Comparison of ENCODE assay signal across 1 cellular context in the genomic region with DNA sequence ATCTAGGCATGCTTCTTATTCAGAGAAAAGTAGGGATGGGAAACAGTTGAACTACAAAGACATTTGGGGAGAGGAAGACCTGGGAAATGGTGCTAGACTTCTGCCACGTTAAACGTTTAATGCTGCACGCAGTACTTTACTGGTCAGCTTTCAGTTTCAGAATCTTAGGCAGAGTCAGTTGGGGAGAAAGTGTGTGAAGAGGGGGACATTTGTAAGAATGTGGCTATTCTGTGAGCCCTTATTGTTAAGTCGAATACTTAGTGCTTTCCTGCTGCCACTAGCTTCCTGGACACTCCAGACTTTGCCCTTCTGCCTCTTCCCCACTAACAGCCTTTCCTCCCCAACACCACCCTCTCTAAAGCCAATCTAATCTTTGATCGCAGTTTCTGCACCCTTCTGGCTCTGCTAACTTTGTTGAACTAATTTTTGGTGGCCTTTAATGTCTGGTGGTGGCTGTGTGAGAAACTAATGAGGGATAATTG.
TF ChIP-seq lines count a peak whose summit lies in the region.

No MANE protein-coding gene starts in this region.

TF ChIP-seq in GM12878, 131 proteins besides CTCF, POLR2A, EP300 and RAD21 (continued from another document and continues in another):
- TF ChIP-seq, protein P1, sequence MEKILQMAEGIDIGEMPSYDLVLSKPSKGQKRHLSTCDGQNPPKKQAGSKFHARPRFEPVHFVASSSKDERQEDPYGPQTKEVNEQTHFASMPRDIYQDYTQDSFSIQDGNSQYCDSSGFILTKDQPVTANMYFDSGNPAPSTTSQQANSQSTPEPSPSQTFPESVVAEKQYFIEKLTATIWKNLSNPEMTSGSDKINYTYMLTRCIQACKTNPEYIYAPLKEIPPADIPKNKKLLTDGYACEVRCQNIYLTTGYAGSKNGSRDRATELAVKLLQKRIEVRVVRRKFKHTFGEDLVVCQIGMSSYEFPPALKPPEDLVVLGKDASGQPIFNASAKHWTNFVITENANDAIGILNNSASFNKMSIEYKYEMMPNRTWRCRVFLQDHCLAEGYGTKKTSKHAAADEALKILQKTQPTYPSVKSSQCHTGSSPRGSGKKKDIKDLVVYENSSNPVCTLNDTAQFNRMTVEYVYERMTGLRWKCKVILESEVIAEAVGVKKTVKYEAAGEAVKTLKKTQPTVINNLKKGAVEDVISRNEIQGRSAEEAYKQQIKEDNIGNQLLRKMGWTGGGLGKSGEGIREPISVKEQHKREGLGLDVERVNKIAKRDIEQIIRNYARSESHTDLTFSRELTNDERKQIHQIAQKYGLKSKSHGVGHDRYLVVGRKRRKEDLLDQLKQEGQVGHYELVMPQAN (conservative IDR thresholded peaks at IDR 0.05) = no peak
- TF ChIP-seq IKZF1 (conservative IDR thresholded peaks at IDR 0.05) = peak; percentile 18; the same call in 1 of the 2 replicates
- TF ChIP-seq, protein P2, sequence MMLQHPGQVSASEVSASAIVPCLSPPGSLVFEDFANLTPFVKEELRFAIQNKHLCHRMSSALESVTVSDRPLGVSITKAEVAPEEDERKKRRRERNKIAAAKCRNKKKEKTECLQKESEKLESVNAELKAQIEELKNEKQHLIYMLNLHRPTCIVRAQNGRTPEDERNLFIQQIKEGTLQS (IDR thresholded peaks at IDR 0.05; ENCODE audit: borderline replicate concordance, extremely low read depth, low read depth, low read length) = no peak
- peak; percentile 63 for TF ChIP-seq POLR2AphosphoS5 (IDR thresholded peaks at IDR 0.05; ENCODE audit: low read length)
- TF ChIP-seq, protein P3, sequence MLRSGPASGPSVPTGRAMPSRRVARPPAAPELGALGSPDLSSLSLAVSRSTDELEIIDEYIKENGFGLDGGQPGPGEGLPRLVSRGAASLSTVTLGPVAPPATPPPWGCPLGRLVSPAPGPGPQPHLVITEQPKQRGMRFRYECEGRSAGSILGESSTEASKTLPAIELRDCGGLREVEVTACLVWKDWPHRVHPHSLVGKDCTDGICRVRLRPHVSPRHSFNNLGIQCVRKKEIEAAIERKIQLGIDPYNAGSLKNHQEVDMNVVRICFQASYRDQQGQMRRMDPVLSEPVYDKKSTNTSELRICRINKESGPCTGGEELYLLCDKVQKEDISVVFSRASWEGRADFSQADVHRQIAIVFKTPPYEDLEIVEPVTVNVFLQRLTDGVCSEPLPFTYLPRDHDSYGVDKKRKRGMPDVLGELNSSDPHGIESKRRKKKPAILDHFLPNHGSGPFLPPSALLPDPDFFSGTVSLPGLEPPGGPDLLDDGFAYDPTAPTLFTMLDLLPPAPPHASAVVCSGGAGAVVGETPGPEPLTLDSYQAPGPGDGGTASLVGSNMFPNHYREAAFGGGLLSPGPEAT (IDR thresholded peaks at IDR 0.05; ENCODE audit: low read depth) = 0 out of 2 replicates have a peak, but pooled peaks have one; percentile 23
- TF ChIP-seq EED (IDR thresholded peaks at IDR 0.05; ENCODE audit: low read depth) = no peak
- TF ChIP-seq HCFC1 (IDR thresholded peaks at IDR 0.05; ENCODE audit: low read length) = no peak
- TF ChIP-seq TCF7 (IDR thresholded peaks at IDR 0.05; ENCODE audit: borderline replicate concordance) = no peak
- TF ChIP-seq YBX1 (IDR thresholded peaks at IDR 0.05) = no peak
- TF ChIP-seq NBN (IDR thresholded peaks at IDR 0.05) = peak; percentile 67; the same call in 1 of the 2 replicates
- TF ChIP-seq FOS (IDR thresholded peaks at IDR 0.05; ENCODE audit: borderline replicate concordance, extremely low read depth, insufficient read length) = no peak
- peak; percentile 65; the same call in 1 of the 3 replicates for TF ChIP-seq POU2F2 (IDR thresholded peaks at IDR 0.05; ENCODE audit: borderline replicate concordance, low read depth, low read length)
- TF ChIP-seq ETV6 (conservative IDR thresholded peaks at IDR 0.05 in 1 of 2, IDR thresholded peaks at IDR 0.05 in 1 of 2; ENCODE audit: borderline replicate concordance in 1 of 2, low read depth in 1 of 2) = no peak
- TF ChIP-seq NR2C2 (IDR thresholded peaks at IDR 0.05; ENCODE audit: borderline replicate concordance, control insufficient read depth, insufficient read length, low read depth) = no peak
- no peak for TF ChIP-seq MTA3 (IDR thresholded peaks at IDR 0.05; ENCODE audit: borderline replicate concordance, low read length)
- TF ChIP-seq, protein P4, sequence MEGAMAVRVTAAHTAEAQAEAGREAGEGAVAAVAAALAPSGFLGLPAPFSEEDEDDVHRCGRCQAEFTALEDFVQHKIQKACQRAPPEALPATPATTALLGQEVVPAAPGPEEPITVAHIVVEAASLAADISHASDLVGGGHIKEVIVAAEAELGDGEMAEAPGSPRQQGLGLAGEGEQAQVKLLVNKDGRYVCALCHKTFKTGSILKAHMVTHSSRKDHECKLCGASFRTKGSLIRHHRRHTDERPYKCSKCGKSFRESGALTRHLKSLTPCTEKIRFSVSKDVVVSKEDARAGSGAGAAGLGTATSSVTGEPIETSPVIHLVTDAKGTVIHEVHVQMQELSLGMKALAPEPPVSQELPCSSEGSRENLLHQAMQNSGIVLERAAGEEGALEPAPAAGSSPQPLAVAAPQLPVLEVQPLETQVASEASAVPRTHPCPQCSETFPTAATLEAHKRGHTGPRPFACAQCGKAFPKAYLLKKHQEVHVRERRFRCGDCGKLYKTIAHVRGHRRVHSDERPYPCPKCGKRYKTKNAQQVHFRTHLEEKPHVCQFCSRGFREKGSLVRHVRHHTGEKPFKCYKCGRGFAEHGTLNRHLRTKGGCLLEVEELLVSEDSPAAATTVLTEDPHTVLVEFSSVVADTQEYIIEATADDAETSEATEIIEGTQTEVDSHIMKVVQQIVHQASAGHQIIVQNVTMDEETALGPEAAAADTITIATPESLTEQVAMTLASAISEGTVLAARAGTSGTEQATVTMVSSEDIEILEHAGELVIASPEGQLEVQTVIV (IDR thresholded peaks at IDR 0.05; ENCODE audit: borderline replicate concordance, partially characterized antibody) = no peak
- no peak for TF ChIP-seq HDAC2 (IDR thresholded peaks at IDR 0.05)
- 0 out of 2 replicates have a peak, but pooled peaks have one; percentile 26 for TF ChIP-seq SMARCA5 (IDR thresholded peaks at IDR 0.05)
- TF ChIP-seq NR2F1 (conservative IDR thresholded peaks at IDR 0.05) = no peak
- TF ChIP-seq PAX8 (IDR thresholded peaks at IDR 0.05) = 0 out of 2 replicates have a peak, but pooled peaks have one; percentile 78
- TF ChIP-seq, protein P5, sequence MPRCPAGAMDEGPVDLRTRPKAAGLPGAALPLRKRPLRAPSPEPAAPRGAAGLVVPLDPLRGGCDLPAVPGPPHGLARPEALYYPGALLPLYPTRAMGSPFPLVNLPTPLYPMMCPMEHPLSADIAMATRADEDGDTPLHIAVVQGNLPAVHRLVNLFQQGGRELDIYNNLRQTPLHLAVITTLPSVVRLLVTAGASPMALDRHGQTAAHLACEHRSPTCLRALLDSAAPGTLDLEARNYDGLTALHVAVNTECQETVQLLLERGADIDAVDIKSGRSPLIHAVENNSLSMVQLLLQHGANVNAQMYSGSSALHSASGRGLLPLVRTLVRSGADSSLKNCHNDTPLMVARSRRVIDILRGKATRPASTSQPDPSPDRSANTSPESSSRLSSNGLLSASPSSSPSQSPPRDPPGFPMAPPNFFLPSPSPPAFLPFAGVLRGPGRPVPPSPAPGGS (IDR thresholded peaks at IDR 0.05; ENCODE audit: borderline replicate concordance, insufficient read depth, low read depth, low read length, poor library complexity, severe bottlenecking) = no peak
- TF ChIP-seq, protein P6, sequence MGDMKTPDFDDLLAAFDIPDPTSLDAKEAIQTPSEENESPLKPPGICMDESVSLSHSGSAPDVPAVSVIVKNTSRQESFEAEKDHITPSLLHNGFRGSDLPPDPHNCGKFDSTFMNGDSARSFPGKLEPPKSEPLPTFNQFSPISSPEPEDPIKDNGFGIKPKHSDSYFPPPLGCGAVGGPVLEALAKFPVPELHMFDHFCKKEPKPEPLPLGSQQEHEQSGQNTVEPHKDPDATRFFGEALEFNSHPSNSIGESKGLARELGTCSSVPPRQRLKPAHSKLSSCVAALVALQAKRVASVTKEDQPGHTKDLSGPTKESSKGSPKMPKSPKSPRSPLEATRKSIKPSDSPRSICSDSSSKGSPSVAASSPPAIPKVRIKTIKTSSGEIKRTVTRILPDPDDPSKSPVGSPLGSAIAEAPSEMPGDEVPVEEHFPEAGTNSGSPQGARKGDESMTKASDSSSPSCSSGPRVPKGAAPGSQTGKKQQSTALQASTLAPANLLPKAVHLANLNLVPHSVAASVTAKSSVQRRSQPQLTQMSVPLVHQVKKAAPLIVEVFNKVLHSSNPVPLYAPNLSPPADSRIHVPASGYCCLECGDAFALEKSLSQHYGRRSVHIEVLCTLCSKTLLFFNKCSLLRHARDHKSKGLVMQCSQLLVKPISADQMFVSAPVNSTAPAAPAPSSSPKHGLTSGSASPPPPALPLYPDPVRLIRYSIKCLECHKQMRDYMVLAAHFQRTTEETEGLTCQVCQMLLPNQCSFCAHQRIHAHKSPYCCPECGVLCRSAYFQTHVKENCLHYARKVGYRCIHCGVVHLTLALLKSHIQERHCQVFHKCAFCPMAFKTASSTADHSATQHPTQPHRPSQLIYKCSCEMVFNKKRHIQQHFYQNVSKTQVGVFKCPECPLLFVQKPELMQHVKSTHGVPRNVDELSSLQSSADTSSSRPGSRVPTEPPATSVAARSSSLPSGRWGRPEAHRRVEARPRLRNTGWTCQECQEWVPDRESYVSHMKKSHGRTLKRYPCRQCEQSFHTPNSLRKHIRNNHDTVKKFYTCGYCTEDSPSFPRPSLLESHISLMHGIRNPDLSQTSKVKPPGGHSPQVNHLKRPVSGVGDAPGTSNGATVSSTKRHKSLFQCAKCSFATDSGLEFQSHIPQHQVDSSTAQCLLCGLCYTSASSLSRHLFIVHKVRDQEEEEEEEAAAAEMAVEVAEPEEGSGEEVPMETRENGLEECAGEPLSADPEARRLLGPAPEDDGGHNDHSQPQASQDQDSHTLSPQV (IDR thresholded peaks at IDR 0.05) = 0 out of 2 replicates have a peak, but pooled peaks have one; percentile 76
- 0 out of 2 replicates have a peak, but pooled peaks have one; percentile 15 for TF ChIP-seq DPF2 (IDR thresholded peaks at IDR 0.05)
- TF ChIP-seq CEBPB (IDR thresholded peaks at IDR 0.05; ENCODE audit: borderline replicate concordance in 1 of 2, low read depth in 2 of 2, low read length in 2 of 2) = no peak
- 0 out of 2 replicates have a peak, but pooled peaks have one; percentile 55 for TF ChIP-seq WRNIP1 (IDR thresholded peaks at IDR 0.05; ENCODE audit: borderline replicate concordance, low read depth, low read length)
- 0 out of 2 replicates have a peak, but pooled peaks have one; percentile 46 for TF ChIP-seq ZNF217 (IDR thresholded peaks at IDR 0.05)
- TF ChIP-seq, protein P7, sequence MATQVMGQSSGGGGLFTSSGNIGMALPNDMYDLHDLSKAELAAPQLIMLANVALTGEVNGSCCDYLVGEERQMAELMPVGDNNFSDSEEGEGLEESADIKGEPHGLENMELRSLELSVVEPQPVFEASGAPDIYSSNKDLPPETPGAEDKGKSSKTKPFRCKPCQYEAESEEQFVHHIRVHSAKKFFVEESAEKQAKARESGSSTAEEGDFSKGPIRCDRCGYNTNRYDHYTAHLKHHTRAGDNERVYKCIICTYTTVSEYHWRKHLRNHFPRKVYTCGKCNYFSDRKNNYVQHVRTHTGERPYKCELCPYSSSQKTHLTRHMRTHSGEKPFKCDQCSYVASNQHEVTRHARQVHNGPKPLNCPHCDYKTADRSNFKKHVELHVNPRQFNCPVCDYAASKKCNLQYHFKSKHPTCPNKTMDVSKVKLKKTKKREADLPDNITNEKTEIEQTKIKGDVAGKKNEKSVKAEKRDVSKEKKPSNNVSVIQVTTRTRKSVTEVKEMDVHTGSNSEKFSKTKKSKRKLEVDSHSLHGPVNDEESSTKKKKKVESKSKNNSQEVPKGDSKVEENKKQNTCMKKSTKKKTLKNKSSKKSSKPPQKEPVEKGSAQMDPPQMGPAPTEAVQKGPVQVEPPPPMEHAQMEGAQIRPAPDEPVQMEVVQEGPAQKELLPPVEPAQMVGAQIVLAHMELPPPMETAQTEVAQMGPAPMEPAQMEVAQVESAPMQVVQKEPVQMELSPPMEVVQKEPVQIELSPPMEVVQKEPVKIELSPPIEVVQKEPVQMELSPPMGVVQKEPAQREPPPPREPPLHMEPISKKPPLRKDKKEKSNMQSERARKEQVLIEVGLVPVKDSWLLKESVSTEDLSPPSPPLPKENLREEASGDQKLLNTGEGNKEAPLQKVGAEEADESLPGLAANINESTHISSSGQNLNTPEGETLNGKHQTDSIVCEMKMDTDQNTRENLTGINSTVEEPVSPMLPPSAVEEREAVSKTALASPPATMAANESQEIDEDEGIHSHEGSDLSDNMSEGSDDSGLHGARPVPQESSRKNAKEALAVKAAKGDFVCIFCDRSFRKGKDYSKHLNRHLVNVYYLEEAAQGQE (IDR thresholded peaks at IDR 0.05; ENCODE audit: low read depth, low read length) = no peak
- TF ChIP-seq BACH1 (IDR thresholded peaks at IDR 0.05; ENCODE audit: borderline replicate concordance) = 0 out of 2 replicates have a peak, but pooled peaks have one; percentile 28
- no peak for TF ChIP-seq YY1 (IDR thresholded peaks at IDR 0.05; ENCODE audit: low read depth, low read length)
- no peak for TF ChIP-seq HDGF (IDR thresholded peaks at IDR 0.05)
- no peak for TF ChIP-seq SIN3A (IDR thresholded peaks at IDR 0.05; ENCODE audit: low read depth, low read length)
- TF ChIP-seq BCL11A (IDR thresholded peaks at IDR 0.05; ENCODE audit: low read depth, low read length) = no peak
- no peak for TF ChIP-seq GATAD2B (conservative IDR thresholded peaks at IDR 0.05; ENCODE audit: low read depth)
- TF ChIP-seq, protein P8, sequence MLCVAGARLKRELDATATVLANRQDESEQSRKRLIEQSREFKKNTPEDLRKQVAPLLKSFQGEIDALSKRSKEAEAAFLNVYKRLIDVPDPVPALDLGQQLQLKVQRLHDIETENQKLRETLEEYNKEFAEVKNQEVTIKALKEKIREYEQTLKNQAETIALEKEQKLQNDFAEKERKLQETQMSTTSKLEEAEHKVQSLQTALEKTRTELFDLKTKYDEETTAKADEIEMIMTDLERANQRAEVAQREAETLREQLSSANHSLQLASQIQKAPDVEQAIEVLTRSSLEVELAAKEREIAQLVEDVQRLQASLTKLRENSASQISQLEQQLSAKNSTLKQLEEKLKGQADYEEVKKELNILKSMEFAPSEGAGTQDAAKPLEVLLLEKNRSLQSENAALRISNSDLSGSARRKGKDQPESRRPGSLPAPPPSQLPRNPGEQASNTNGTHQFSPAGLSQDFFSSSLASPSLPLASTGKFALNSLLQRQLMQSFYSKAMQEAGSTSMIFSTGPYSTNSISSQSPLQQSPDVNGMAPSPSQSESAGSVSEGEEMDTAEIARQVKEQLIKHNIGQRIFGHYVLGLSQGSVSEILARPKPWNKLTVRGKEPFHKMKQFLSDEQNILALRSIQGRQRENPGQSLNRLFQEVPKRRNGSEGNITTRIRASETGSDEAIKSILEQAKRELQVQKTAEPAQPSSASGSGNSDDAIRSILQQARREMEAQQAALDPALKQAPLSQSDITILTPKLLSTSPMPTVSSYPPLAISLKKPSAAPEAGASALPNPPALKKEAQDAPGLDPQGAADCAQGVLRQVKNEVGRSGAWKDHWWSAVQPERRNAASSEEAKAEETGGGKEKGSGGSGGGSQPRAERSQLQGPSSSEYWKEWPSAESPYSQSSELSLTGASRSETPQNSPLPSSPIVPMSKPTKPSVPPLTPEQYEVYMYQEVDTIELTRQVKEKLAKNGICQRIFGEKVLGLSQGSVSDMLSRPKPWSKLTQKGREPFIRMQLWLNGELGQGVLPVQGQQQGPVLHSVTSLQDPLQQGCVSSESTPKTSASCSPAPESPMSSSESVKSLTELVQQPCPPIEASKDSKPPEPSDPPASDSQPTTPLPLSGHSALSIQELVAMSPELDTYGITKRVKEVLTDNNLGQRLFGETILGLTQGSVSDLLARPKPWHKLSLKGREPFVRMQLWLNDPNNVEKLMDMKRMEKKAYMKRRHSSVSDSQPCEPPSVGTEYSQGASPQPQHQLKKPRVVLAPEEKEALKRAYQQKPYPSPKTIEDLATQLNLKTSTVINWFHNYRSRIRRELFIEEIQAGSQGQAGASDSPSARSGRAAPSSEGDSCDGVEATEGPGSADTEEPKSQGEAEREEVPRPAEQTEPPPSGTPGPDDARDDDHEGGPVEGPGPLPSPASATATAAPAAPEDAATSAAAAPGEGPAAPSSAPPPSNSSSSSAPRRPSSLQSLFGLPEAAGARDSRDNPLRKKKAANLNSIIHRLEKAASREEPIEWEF (IDR thresholded peaks at IDR 0.05; ENCODE audit: insufficient replicate concordance, low read depth, low read length) = no peak
